Comparison of ENCODE assay signal across 20 cellular contexts in genomic region chr3:162996368-162996767, GRCh38.
A peak's percentile ranks its signal among the peaks of the same experiment; 100 is the strongest.
DNase-seq lines count a peak whose midpoint lies in the region; ATAC-seq, FAIRE-seq and TF ChIP-seq lines count a peak whose summit lies in the region.
"Had no signal": no experiment of that assay in that cellular context is flagged by ENCODE, and none has a peak within 500 bp of the region (broad histone marks: within the 10 kb centered on the region; RNA-seq: fewer than 3 reads in every experiment).

No MANE protein-coding gene starts in this region.

- no peak for TF ChIP-seq RAD21 in HepG2 (CRISPR knock-in tag; IDR thresholded peaks at IDR 0.05)

- DNase-seq in HepG2 (ENCODE audit: low spot score) (no peak), right lobe of liver (no peak), RCC 7860 (ENCODE audit: low spot score) (peak; percentile 2), frontal cortex (ENCODE audit: low spot score in 2 of 2) (no peak), epidermal melanocyte (ENCODE audit: insufficient read length, low spot score) (no peak), hippocampal formation (lab: John Stamatoyannopoulos, UW) (no peak), sciatic nerve (ENCODE audit: low spot score) (no peak), left cardiac atrium (no peak)
- DNase-seq: ACHN; BE2C; C1 segment of cervical spinal cord; CD4-positive, CD25-positive, alpha-beta regulatory T cell; CD8-positive, alpha-beta memory T cell; COR-L47; DMS 273 treated with DMSO at 0.1 percent for 48 hours; DMS53; H9 had no signal

- H2AFZ ChIP-seq in HepG2 (ENCODE audit: low read length): no peak overlapping the region

- H4K20me1 ChIP-seq in HepG2 (ENCODE audit: insufficient read depth, low read length): no peaks in the 10 kb centered on the region

- no peaks in the 10 kb centered on the region for H3K36me3 ChIP-seq in HepG2 (replicated peaks in 1 of 2; ENCODE audit: control insufficient read depth in 1 of 2, insufficient read depth in 2 of 2, low read length in 2 of 2)
- H3K36me3 ChIP-seq in right lobe of liver: no peaks in the 10 kb centered on the region
- H3K36me3 ChIP-seq: BE2C had no signal

- H3K27me3 ChIP-seq in HepG2 (ENCODE audit: control insufficient read depth in 1 of 2, insufficient read depth in 2 of 2, low read length in 2 of 2): no peaks in the 10 kb centered on the region
- H3K27me3 ChIP-seq in right lobe of liver: no peaks in the 10 kb centered on the region
- H3K27me3 ChIP-seq: BE2C had no signal

- TF ChIP-seq POLR2A in HepG2 (IDR thresholded peaks at IDR 0.05; ENCODE audit: insufficient read depth in 1 of 2, low read depth in 2 of 2, low read length in 2 of 2): no peak
- TF ChIP-seq POLR2A in right lobe of liver (IDR thresholded peaks at IDR 0.05): no peak

- no peak for TF ChIP-seq EP300 in HepG2 (IDR thresholded peaks at IDR 0.05; ENCODE audit: low read depth in 2 of 2, low read length in 2 of 2)
- no peak for TF ChIP-seq EP300 in HepG2 (CRISPR knock-in tag; IDR thresholded peaks at IDR 0.05; ENCODE audit: borderline replicate concordance)

- no peak overlapping the region for H3K9ac ChIP-seq in HepG2 (ENCODE audit: insufficient read depth, low read depth, low read length)

- no peaks in the 10 kb centered on the region for H3K4me1 ChIP-seq in HepG2 (ENCODE audit: insufficient read depth, low read length)
- H3K4me1 ChIP-seq in right lobe of liver: no peaks in the 10 kb centered on the region
- H3K4me1 ChIP-seq: BE2C had no signal

- ATAC-seq in HepG2 (no peak), right lobe of liver (no peak), sciatic nerve (no peak), left cardiac atrium (no peak)

- intact Hi-C loops in HepG2 (cut with micrococcal nuclease; ENCODE audit: unreplicated experiment) (no loop called here), right lobe of liver (cut with DNase I) (no loop called here), sciatic nerve (cut with DNase I) (no loop called here), left cardiac atrium (cut with DNase I) (no loop called here)

- no peak overlapping the region for H3K4me2 ChIP-seq in HepG2 (ENCODE audit: low read depth, low read length)

- H3K4me3 ChIP-seq in HepG2 (replicated peaks in 1 of 3; ENCODE audit: insufficient read depth in 1 of 3, low read depth in 2 of 3, low read length in 3 of 3) (no peak overlapping the region), right lobe of liver (no peak overlapping the region)

- BruUV-seq in HepG2 (replicated peaks; lab: Mats Ljungman, UMichigan): no TSS peak

- H3K79me2 ChIP-seq in HepG2 (ENCODE audit: insufficient read depth, low read length): no peaks in the 10 kb centered on the region

- TF ChIP-seq CTCF in HepG2 (CRISPR knock-in tag; IDR thresholded peaks at IDR 0.05) (no peak), right lobe of liver (IDR thresholded peaks at IDR 0.05) (no peak)

- H3K27ac ChIP-seq in HepG2 (ENCODE audit: extremely low read length, insufficient read depth, low read length): no peak overlapping the region
- H3K27ac ChIP-seq in right lobe of liver: no peak overlapping the region
- H3K27ac ChIP-seq: 22Rv1 had no signal

- POLR2A ChIA-PET in HepG2 (lab: Yijun Ruan, JAX): no interaction called here

- in situ Hi-C loops in HepG2 (cut with HindIII; ENCODE audit: extremely low pct_ligation_motif_present, low pct_unique_long_range_greater_than_20kb): no loop called here

- FAIRE-seq in HepG2 (lab: Jason Lieb, UNC) (no peak), RCC 7860 (lab: Jason Lieb, UNC) (peak; percentile 8), frontal cortex (lab: Jason Lieb, UNC) (peak; percentile 6)
- FAIRE-seq: GM12892, H1 had no signal

- peaks cover 18% of the 10 kb centered on the region for H3K9me3 ChIP-seq in HepG2 (ENCODE audit: low read length)
- H3K9me3 ChIP-seq in right lobe of liver: no peaks in the 10 kb centered on the region
- H3K9me3 ChIP-seq: BE2C had no signal

- CTCF ChIA-PET in HepG2 (lab: Yijun Ruan, JAX; ENCODE audit: low intra/inter-chr PET ratio, low total read pairs): no interaction called here

TF ChIP-seq in HepG2, 621 proteins besides CTCF, POLR2A, EP300 and RAD21:
- TF ChIP-seq MAFF (IDR thresholded peaks at IDR 0.05; ENCODE audit: low read depth, low read length): peak; percentile 51; the same call in 1 of the 2 replicates
- TF ChIP-seq, protein P1, sequence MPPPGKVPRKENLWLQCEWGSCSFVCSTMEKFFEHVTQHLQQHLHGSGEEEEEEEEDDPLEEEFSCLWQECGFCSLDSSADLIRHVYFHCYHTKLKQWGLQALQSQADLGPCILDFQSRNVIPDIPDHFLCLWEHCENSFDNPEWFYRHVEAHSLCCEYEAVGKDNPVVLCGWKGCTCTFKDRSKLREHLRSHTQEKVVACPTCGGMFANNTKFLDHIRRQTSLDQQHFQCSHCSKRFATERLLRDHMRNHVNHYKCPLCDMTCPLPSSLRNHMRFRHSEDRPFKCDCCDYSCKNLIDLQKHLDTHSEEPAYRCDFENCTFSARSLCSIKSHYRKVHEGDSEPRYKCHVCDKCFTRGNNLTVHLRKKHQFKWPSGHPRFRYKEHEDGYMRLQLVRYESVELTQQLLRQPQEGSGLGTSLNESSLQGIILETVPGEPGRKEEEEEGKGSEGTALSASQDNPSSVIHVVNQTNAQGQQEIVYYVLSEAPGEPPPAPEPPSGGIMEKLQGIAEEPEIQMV (CRISPR knock-in tag; IDR thresholded peaks at IDR 0.05; ENCODE audit: low read depth): no peak
- no peak for TF ChIP-seq GMEB2 (CRISPR knock-in tag; IDR thresholded peaks at IDR 0.05; ENCODE audit: low read depth)
- peak; percentile 39 to 57; a peak in 3 of 4 replicates for TF ChIP-seq MAFK (conservative IDR thresholded peaks at IDR 0.05 in 1 of 2, IDR thresholded peaks at IDR 0.05 in 1 of 2; ENCODE audit: low read length in 2 of 2)
- TF ChIP-seq ZNF296 (CRISPR knock-in tag; conservative IDR thresholded peaks at IDR 0.05): no peak
- TF ChIP-seq PAF1 (CRISPR knock-in tag; IDR thresholded peaks at IDR 0.05): no peak
TF ChIP-seq in HepG2: peak in this region for 2.
